1 cellular context compared by ENCODE assay signal in the genomic region with DNA sequence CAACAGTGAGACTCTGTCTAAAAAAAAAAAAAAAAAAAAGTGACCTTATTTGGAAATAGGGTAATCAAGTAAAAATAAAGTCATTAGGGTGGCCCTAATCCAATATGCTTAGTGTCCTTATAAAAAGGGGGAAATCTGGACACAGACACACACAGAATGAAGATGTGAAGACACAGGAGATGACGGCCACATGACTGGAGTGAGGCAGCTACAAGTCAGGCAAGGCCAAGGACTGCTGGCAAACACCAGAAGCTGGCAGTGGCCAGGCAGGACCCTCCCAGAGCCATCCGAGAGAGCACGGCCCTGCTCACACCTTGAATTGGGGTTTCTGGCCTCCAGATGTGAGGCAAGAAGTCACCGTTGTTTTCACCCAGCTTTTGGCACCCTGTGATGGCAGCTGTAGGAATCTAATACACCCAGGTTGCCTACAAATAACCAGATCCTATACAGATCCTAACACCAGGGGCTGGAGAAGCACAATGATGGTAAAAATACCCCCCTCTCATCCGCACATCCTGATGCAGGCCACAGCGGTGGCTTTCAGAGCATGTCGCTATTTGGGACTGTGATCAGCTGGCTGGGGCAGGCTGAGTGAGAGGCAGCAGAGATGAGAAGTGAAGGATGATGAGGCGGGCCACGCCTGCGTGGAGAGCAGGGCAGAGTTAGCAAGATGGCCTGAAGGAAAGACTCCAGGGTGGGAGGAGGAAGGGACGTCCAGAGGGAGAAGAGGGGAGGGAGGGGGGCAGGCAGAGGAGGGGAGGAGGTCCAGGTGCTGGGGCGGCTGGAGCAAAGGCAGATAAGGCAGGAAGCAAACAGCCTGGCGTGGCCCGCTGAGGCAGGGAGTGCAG.
TF ChIP-seq lines count a peak whose summit lies in the region.

No MANE protein-coding gene starts in this region.

TF ChIP-seq in HEK293, 187 proteins besides CTCF, POLR2A, EP300 and RAD21 (continued from another document):
- TF ChIP-seq ZNF398 (tag by site-specific recombination; IDR thresholded peaks at IDR 0.05) (0 out of 2 replicates have a peak, but pooled peaks have one; percentile 35), PRDM2 (tag by site-specific recombination; IDR thresholded peaks at IDR 0.05; ENCODE audit: borderline replicate concordance) (no peak)
